Comparison of ENCODE assay signal across 8 cellular contexts in genomic region chr3:114383875-114384557, GRCh38.
DNase-seq lines count a peak whose midpoint lies in the region; ATAC-seq lines count a peak whose summit lies in the region.

No MANE protein-coding gene starts in this region.

- H3K36me3 Mint-ChIP-seq in effector memory CD8-positive, alpha-beta T cell (ENCODE audit: insufficient read depth): peaks cover 5% of the 10 kb centered on the region

- peak overlapping the region in 1 of 2 donors; percentile 42 for H3K27ac Mint-ChIP-seq in effector memory CD8-positive, alpha-beta T cell

- no peaks in the 10 kb centered on the region for H3K9me3 Mint-ChIP-seq in effector memory CD8-positive, alpha-beta T cell

- no peaks in the 10 kb centered on the region for H3K9me3 ChIP-seq in mesodermal cell (ENCODE audit: control insufficient read depth, low read length)

- peaks cover 9 to 10% of the 10 kb centered on the region in 2 donors for H3K4me1 Mint-ChIP-seq in effector memory CD8-positive, alpha-beta T cell (ENCODE audit: low read depth in 2 of 2)

- no peaks in the 10 kb centered on the region for H3K27me3 Mint-ChIP-seq in effector memory CD8-positive, alpha-beta T cell

- DNase-seq in AG20443 (ENCODE audit: low spot score) (peak; percentile 88), NCI-H82 (lab: John Stamatoyannopoulos, UW) (peak; percentile 90)
- DNase-seq in activated CD8-positive, alpha-beta memory T cell treated with anti-CD3 and anti-CD28 coated beads for 24 hours: peak; percentile 83
- peak; percentile 50 to 70 (median 57) for DNase-seq in effector memory CD8-positive, alpha-beta T cell
- DNase-seq in stimulated activated CD8-positive, alpha-beta memory T cell treated with anti-CD3 and anti-CD28 coated beads, Interleukin-15, amount 100 ng/mL, for 1 hour (ENCODE audit: low read depth): peak; percentile 15

- peak; percentile 91 for ATAC-seq in GM18868 (IDR thresholded peaks at IDR 0.05; ENCODE audit: unreplicated experiment)
- peak; percentile 81 for ATAC-seq in HG03196 (IDR thresholded peaks at IDR 0.05; ENCODE audit: unreplicated experiment)
- peak; percentile 97 for ATAC-seq in effector memory CD8-positive, alpha-beta T cell (replicated peaks)

- H3K4me1 ChIP-seq in mesodermal cell (ENCODE audit: control insufficient read depth, insufficient read depth, low read length, poor library complexity, severe bottlenecking): peaks cover 46% of the 10 kb centered on the region

- no peaks in the 10 kb centered on the region for H3K36me3 ChIP-seq in mesodermal cell (ENCODE audit: control insufficient read depth, insufficient read depth, low read length)

- no peak overlapping the region for H3K4me3 ChIP-seq in mesodermal cell (ENCODE audit: extremely low read depth, insufficient read depth, low read length, poor library complexity, severe bottlenecking)

- H3K4me3 Mint-ChIP-seq in effector memory CD8-positive, alpha-beta T cell: no peak overlapping the region

- peak overlapping the region; percentile 26 for H3K27ac ChIP-seq in mesodermal cell (ENCODE audit: low read depth, low read length, severe bottlenecking)

- 20 to 36% methylated on average over 5 to 6 of the region's 12 CpGs for WGBS in mesodermal cell (ENCODE audit: insufficient coverage in 2 of 2), 2 experiments

Comparison
In these comparisons a context has a peak if more than half of its experiments do, and no peak if none do; other contexts are left out.
1. DNase-seq: peak in every context shown above with its lines; median percentile 90 in NCI-H82; 88 in AG20443; 83 in activated CD8-positive, alpha-beta memory T cell treated with anti-CD3 and anti-CD28 coated beads for 24 hours; 57 in effector memory CD8-positive, alpha-beta T cell; 15 in stimulated activated CD8-positive, alpha-beta memory T cell treated with anti-CD3 and anti-CD28 coated beads, Interleukin-15, amount 100 ng/mL, for 1 hour.